In genomic region chr21:36150192-36150711, GRCh38 we compare ENCODE assay signal across 8 cellular contexts. TPM values are rescaled to one million over a fixed set of nuclear protein-coding genes. Genes with fewer than 3 reads are reported as not detected.
DNase-seq lines count a peak whose midpoint lies in the region; ATAC-seq and TF ChIP-seq lines count a peak whose summit lies in the region.
"Had no signal": no experiment of that assay in that cellular context is flagged by ENCODE, and none has a peak within 500 bp of the region (broad histone marks: within the 10 kb centered on the region; RNA-seq: fewer than 3 reads in every experiment).

No MANE protein-coding gene starts in this region.

- H3K36me3 Mint-ChIP-seq in activated CD4-positive, alpha-beta memory T cell treated with anti-CD3 and anti-CD28 coated beads, Interleukin-2, amount 10 ng/mL, durations not matched to agents 7 days and 5 days (ENCODE audit: low read depth), result peaks cover 18% of the 10 kb centered on the region

- 5 to 9% methylated on average over 3 of the region's 3 CpGs for WGBS in thyroid gland, 2 donors

- no peaks in the 10 kb centered on the region for H3K9me3 Mint-ChIP-seq in activated CD4-positive, alpha-beta memory T cell treated with anti-CD3 and anti-CD28 coated beads, Interleukin-2, amount 10 ng/mL, durations not matched to agents 7 days and 5 days

- TF ChIP-seq CTCF in thyroid gland (IDR thresholded peaks at IDR 0.05), result no peak

- no peaks in the 10 kb centered on the region for H3K36me3 ChIP-seq in thyroid gland
- H3K36me3 ChIP-seq: ovary had no signal

- H3K4me3 Mint-ChIP-seq in activated CD4-positive, alpha-beta memory T cell treated with anti-CD3 and anti-CD28 coated beads, Interleukin-2, amount 10 ng/mL, durations not matched to agents 7 days and 5 days, result no peak overlapping the region

- no peak for DNase-seq in activated CD4-positive, alpha-beta memory T cell treated with anti-CD3 and anti-CD28 coated beads, Interleukin-2, amount 10 ng/mL, durations not matched to agents 7 days and 5 days
- DNase-seq in kidney tubule cell (ENCODE audit: low spot score) (peak; percentile 27), thyroid gland (peak; percentile 73 to 84), amniotic stem cell (lab: John Stamatoyannopoulos, UW) (no peak)
- DNase-seq in activated effector memory CD4-positive, alpha-beta T cell treated with anti-CD3 and anti-CD28 coated beads, Interleukin-2, amount 50 U/mL, for 16 hours, result no peak

- H3K4me1 ChIP-seq in thyroid gland, result peaks cover 12 to 20% of the 10 kb centered on the region in 2 donors

- H3K9me3 ChIP-seq in thyroid gland, result no peaks in the 10 kb centered on the region
- H3K9me3 ChIP-seq: ovary had no signal

- TF ChIP-seq POLR2A in thyroid gland (IDR thresholded peaks at IDR 0.05), result no peak

- CTCF ChIA-PET in activated CD4-positive, alpha-beta memory T cell treated with anti-CD3 and anti-CD28 coated beads, Interleukin-2, amount 10 ng/mL, durations not matched to agents 7 days and 5 days (lab: Charles Lee), result interaction anchor here (0.6 to 6.1 kb wide), 11 partner anchors 9 to 280 kb away, joined by 3 to 59 read pairs (median 4); partner anchors contain the start of gene MORC3

- ATAC-seq in GM18861 (IDR thresholded peaks at IDR 0.05; ENCODE audit: unreplicated experiment) (peak; percentile 67), HG03432 (IDR thresholded peaks at IDR 0.05; ENCODE audit: unreplicated experiment) (peak; percentile 57)

- no peak overlapping the region for H3K4me3 ChIP-seq in thyroid gland (replicated peaks in 1 of 3)
- H3K4me3 ChIP-seq: ovary had no signal

- peaks cover 51% of the 10 kb centered on the region for H3K4me1 Mint-ChIP-seq in activated CD4-positive, alpha-beta memory T cell treated with anti-CD3 and anti-CD28 coated beads, Interleukin-2, amount 10 ng/mL, durations not matched to agents 7 days and 5 days

- H3K27ac ChIP-seq in thyroid gland, result peak overlapping the region; percentile 67 to 79 (median 75)

- H3K27me3 ChIP-seq in thyroid gland, result no peaks in the 10 kb centered on the region
- H3K27me3 ChIP-seq: ovary had no signal

- POLR2A ChIA-PET in activated CD4-positive, alpha-beta memory T cell treated with anti-CD3 and anti-CD28 coated beads, Interleukin-2, amount 10 ng/mL, durations not matched to agents 7 days and 5 days (lab: Charles Lee), result interaction anchor here (0.6 to 2.2 kb wide), 6 partner anchors 15 to 890 kb away, joined by 3 to 22 read pairs (median 5); partner anchors contain the start of genes CBR3 and MORC3

- peaks cover 6% of the 10 kb centered on the region for H3K27me3 Mint-ChIP-seq in activated CD4-positive, alpha-beta memory T cell treated with anti-CD3 and anti-CD28 coated beads, Interleukin-2, amount 10 ng/mL, durations not matched to agents 7 days and 5 days

- intact Hi-C loops in thyroid gland (cut with DNase I), result no loop called here

- H3K27ac Mint-ChIP-seq in activated CD4-positive, alpha-beta memory T cell treated with anti-CD3 and anti-CD28 coated beads, Interleukin-2, amount 10 ng/mL, durations not matched to agents 7 days and 5 days, result peak overlapping the region; percentile 74

RNA-seq across cellular contexts. Expression of gene DOP1B, which starts 6.4 kb away (rescaled TPM):
- total RNA-seq in activated CD4-positive, alpha-beta memory T cell treated with anti-CD3 and anti-CD28 coated beads, Interleukin-2, amount 10 ng/mL, durations not matched to agents 7 days and 5 days, result 10 to 100 TPM; 23.1 to 24.9 TPM
- total RNA-seq in thyroid gland, result 10 to 100 TPM; 15.9 to 28.1 (median 20.4) TPM

RNA-seq across cellular contexts. Expression of gene CBR3, which starts 15.4 kb away (rescaled TPM):
- 10 to 100 TPM; 27.3 to 29.0 TPM for total RNA-seq in activated CD4-positive, alpha-beta memory T cell treated with anti-CD3 and anti-CD28 coated beads, Interleukin-2, amount 10 ng/mL, durations not matched to agents 7 days and 5 days
- 10 to 100 TPM in 1 of 4 donors, 1 to 10 TPM in 3; 5.0 to 23.6 (median 6.5) TPM for total RNA-seq in thyroid gland

Comparison
In these comparisons a context has a peak if more than half of its experiments do, and no peak if none do; other contexts are left out.
1. DNase-seq: peak in kidney tubule cell (single experiment) and thyroid gland (2 of 2); none in activated CD4-positive, alpha-beta memory T cell treated with anti-CD3 and anti-CD28 coated beads, Interleukin-2, amount 10 ng/mL, durations not matched to agents 7 days and 5 days (single experiment), amniotic stem cell (single experiment) and activated effector memory CD4-positive, alpha-beta T cell treated with anti-CD3 and anti-CD28 coated beads, Interleukin-2, amount 50 U/mL, for 16 hours (single experiment).